8 cellular contexts compared by ENCODE assay signal in genomic region chr15:90597477-90598052, GRCh38.
A peak's percentile ranks its signal among the peaks of the same experiment; 100 is the strongest.
DNase-seq lines count a peak whose midpoint lies in the region; ATAC-seq, FAIRE-seq and TF ChIP-seq lines count a peak whose summit lies in the region.

No MANE protein-coding gene starts in this region.

- H3K36me3 ChIP-seq in skeletal muscle satellite cell (ENCODE audit: insufficient read depth, low read length), result peaks cover 17% of the 10 kb centered on the region

- peaks cover 10% of the 10 kb centered on the region for H3K36me3 Mint-ChIP-seq in activated naive CD8-positive, alpha-beta T cell

- no peak overlapping the region for H3K4me2 ChIP-seq in skeletal muscle satellite cell (ENCODE audit: low read length)

- no peaks in the 10 kb centered on the region for H3K27me3 Mint-ChIP-seq in activated naive CD8-positive, alpha-beta T cell

- ATAC-seq in GM18867 (IDR thresholded peaks at IDR 0.05; ENCODE audit: unreplicated experiment) (peak; percentile 41), HG02852 (IDR thresholded peaks at IDR 0.05; ENCODE audit: unreplicated experiment) (peak; percentile 40)

- H3K9ac ChIP-seq in skeletal muscle satellite cell (ENCODE audit: low read depth, low read length), result peak overlapping the region; percentile 20

- H3K27ac Mint-ChIP-seq in activated naive CD8-positive, alpha-beta T cell, result peak overlapping the region; percentile 99

- H3K4me3 Mint-ChIP-seq in activated naive CD8-positive, alpha-beta T cell, result peak overlapping the region; percentile 40

- no peaks in the 10 kb centered on the region for H3K9me3 Mint-ChIP-seq in activated naive CD8-positive, alpha-beta T cell (ENCODE audit: low read depth)

- no peaks in the 10 kb centered on the region for H3K9me3 ChIP-seq in skeletal muscle satellite cell (replicated peaks; ENCODE audit: low read length)

- TF ChIP-seq CTCF in D721Med (IDR thresholded peaks at IDR 0.05; ENCODE audit: insufficient read depth, missing control alignments), result no peak

- FAIRE-seq in D721Med (lab: Jason Lieb, UNC), result no peak

- H3K27me3 ChIP-seq in skeletal muscle satellite cell (ENCODE audit: control insufficient read depth, insufficient read depth, low read length), result no peaks in the 10 kb centered on the region

- DNase-seq in putamen (ENCODE audit: low spot score), result no peak
- no peak for DNase-seq in D721Med (ENCODE audit: insufficient read length, low spot score)
- DNase-seq in amniotic stem cell (lab: John Stamatoyannopoulos, UW), result no peak
- DNase-seq in NAMALWA (ENCODE audit: low spot score), result no peak

- peaks cover 82% of the 10 kb centered on the region for H3K4me1 Mint-ChIP-seq in activated naive CD8-positive, alpha-beta T cell (ENCODE audit: low read depth)

- H3K4me1 ChIP-seq in skeletal muscle satellite cell (ENCODE audit: control insufficient read depth, insufficient read depth, low read length), result peaks cover 50% of the 10 kb centered on the region

- no peak overlapping the region for H3K4me3 ChIP-seq in skeletal muscle satellite cell (ENCODE audit: low read length)
